In the genomic region with DNA sequence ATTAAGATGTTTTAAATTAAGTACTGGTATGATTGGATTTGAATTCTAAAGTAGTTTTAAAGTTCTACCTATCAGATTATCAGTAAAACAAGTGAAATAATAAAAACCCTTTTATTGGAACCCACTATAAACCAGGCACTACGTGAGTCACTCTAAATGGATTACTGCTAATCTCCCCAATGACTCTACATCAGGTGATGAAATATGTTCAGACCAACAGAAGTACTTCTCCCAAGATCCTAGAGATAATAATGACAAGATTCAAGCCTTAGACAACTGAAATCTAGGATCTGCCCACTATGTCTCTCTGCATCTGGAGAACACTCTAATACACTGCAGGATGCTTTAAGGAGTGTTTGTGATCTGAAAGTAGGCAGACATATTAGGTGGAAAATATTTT, we compare ENCODE assay signal across 1 cellular context.
TF ChIP-seq lines count a peak whose summit lies in the region.

No MANE protein-coding gene starts in this region.

TF ChIP-seq in SK-N-SH, 30 proteins besides CTCF, POLR2A, EP300 and RAD21 (continued from another document):
- no peak for TF ChIP-seq ELF1 (IDR thresholded peaks at IDR 0.05)
- no peak for TF ChIP-seq TCF12 (IDR thresholded peaks at IDR 0.05)
- no peak for TF ChIP-seq SIN3A (IDR thresholded peaks at IDR 0.05; ENCODE audit: borderline replicate concordance, low read depth, low read length)
- TF ChIP-seq POLR2AphosphoS5 (IDR thresholded peaks at IDR 0.05; ENCODE audit: low read depth, low read length): no peak
- no peak for TF ChIP-seq SMC3 (IDR thresholded peaks at IDR 0.05; ENCODE audit: low read depth, low read length)
- no peak for TF ChIP-seq FOXM1 (IDR thresholded peaks at IDR 0.05; ENCODE audit: low read depth)
TF ChIP-seq in SK-N-SH: peak in this region for 0.
